In the genomic region with DNA sequence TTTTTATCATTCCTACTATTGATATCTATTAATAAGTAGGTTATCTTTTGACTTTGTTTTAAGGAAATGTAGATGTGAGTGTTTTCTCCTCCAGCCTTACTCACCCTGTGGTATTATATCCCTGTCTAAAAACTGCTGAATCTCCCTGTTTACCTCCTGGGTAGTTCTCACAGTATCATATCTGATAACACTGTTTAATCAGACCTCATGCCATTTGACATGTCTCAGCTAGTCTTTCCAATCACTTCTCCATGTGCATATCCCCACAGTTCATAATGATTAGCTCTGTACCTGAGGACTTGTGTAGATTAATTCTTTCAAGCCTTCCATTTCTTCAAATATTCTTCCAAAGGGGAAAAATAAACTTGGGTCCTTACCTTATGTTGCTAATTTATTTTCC, we compare ENCODE assay signal across 21 cellular contexts. TPM values are rescaled to one million over a fixed set of nuclear protein-coding genes. Genes with fewer than 3 reads are reported as not detected.
DNase-seq lines count a peak whose midpoint lies in the region; ATAC-seq, FAIRE-seq and TF ChIP-seq lines count a peak whose summit lies in the region.
"Had no signal": no experiment of that assay in that cellular context is flagged by ENCODE, and none has a peak within 500 bp of the region (broad histone marks: within the 10 kb centered on the region; RNA-seq: fewer than 3 reads in every experiment).

No MANE protein-coding gene starts in this region.

- TF ChIP-seq EP300 in K562 (IDR thresholded peaks at IDR 0.05; ENCODE audit: low read length), result no peak
- no peak for TF ChIP-seq EP300 in HepG2 (IDR thresholded peaks at IDR 0.05; ENCODE audit: low read depth in 2 of 2, low read length in 2 of 2)
- no peak for TF ChIP-seq EP300 in HepG2 (CRISPR knock-in tag; IDR thresholded peaks at IDR 0.05; ENCODE audit: borderline replicate concordance)

- TF ChIP-seq POLR2A in K562 (conservative IDR thresholded peaks at IDR 0.05) (no peak), HepG2 (IDR thresholded peaks at IDR 0.05; ENCODE audit: insufficient read depth in 1 of 2, low read depth in 2 of 2, low read length in 2 of 2) (no peak)

- intact Hi-C loops in K562 (cut with micrococcal nuclease) (no loop called here), HepG2 (cut with micrococcal nuclease; ENCODE audit: unreplicated experiment) (no loop called here), kidney (cut with DNase I) (no loop called here), Right ventricle myocardium superior (cut with DNase I) (no loop called here)

- H3K27me3 ChIP-seq in K562 (ENCODE audit: control insufficient read depth in 2 of 2, insufficient read depth in 2 of 2, low read length in 2 of 2) (no peaks in the 10 kb centered on the region), HepG2 (ENCODE audit: control insufficient read depth in 1 of 2, insufficient read depth in 2 of 2, low read length in 2 of 2) (no peaks in the 10 kb centered on the region)
- H3K27me3 ChIP-seq: SJSA1 had no signal

- H3K9ac ChIP-seq in K562 (ENCODE audit: insufficient read depth in 1 of 2, low read depth in 2 of 2, low read length in 2 of 2) (no peak overlapping the region), HepG2 (ENCODE audit: insufficient read depth, low read depth, low read length) (no peak overlapping the region), kidney (ENCODE audit: low read length in 2 of 2) (no peak overlapping the region)
- H3K9ac ChIP-seq: KMS-11 had no signal

- H3K4me1 ChIP-seq in K562 (replicated peaks in 1 of 2; ENCODE audit: control insufficient read depth in 2 of 2, insufficient read depth in 2 of 2, low read length in 2 of 2) (peaks cover 12 to 28% of the 10 kb centered on the region in 2 experiments), HepG2 (ENCODE audit: insufficient read depth, low read length) (peaks cover 24% of the 10 kb centered on the region), kidney (ENCODE audit: control insufficient read depth in 1 of 2, insufficient read depth in 1 of 2, low read depth in 1 of 2, low read length in 2 of 2) (no peaks in the 10 kb centered on the region)
- H3K4me1 ChIP-seq: SJSA1 had no signal

- POLR2A ChIA-PET in K562 (lab: Yijun Ruan, JAX), result interaction anchor here (1.2 to 1.6 kb wide), 2 partner anchors 34 to 35 kb away, joined by 3 to 7 read pairs; no protein-coding TSS in a partner anchor
- POLR2A ChIA-PET in HepG2 (lab: Yijun Ruan, JAX), result no interaction called here

- H3K4me3 ChIP-seq in K562 (no peak overlapping the region), HepG2 (replicated peaks in 1 of 3; ENCODE audit: insufficient read depth in 1 of 3, low read depth in 2 of 3, low read length in 3 of 3) (no peak overlapping the region), kidney (ENCODE audit: low read length in 2 of 2) (no peak overlapping the region)
- H3K4me3 ChIP-seq: SJSA1 had no signal

- H2AFZ ChIP-seq in K562 (ENCODE audit: low read depth, low read length) (no peak overlapping the region), HepG2 (ENCODE audit: low read length) (no peak overlapping the region)

- ATAC-seq in K562 (no peak), HepG2 (no peak), Right ventricle myocardium superior (ENCODE audit: poor library complexity) (no peak)
- ATAC-seq: Panc1 had no signal

- FAIRE-seq in K562 (lab: Jason Lieb, UNC) (no peak), HepG2 (lab: Jason Lieb, UNC) (no peak), kidney (lab: Jason Lieb, UNC) (no peak)
- FAIRE-seq: H1 had no signal

- H3K79me2 ChIP-seq in K562 (ENCODE audit: control insufficient read depth, insufficient read depth, low read length) (no peaks in the 10 kb centered on the region), HepG2 (ENCODE audit: insufficient read depth, low read length) (no peaks in the 10 kb centered on the region)

- H3K9me1 ChIP-seq in K562 (ENCODE audit: control insufficient read depth, insufficient read depth, low read length), result no peaks in the 10 kb centered on the region

- H3K9me3 ChIP-seq in K562 (replicated peaks; ENCODE audit: control insufficient read depth, insufficient read depth, low read depth, low read length) (no peaks in the 10 kb centered on the region), HepG2 (ENCODE audit: low read length) (no peaks in the 10 kb centered on the region), kidney (ENCODE audit: control insufficient read depth in 1 of 2, low read length in 2 of 2) (no peaks in the 10 kb centered on the region)
- H3K9me3 ChIP-seq: SJSA1 had no signal

- TF ChIP-seq RAD21 in K562 (CRISPR knock-in tag; conservative IDR thresholded peaks at IDR 0.05 in 1 of 2, IDR thresholded peaks at IDR 0.05 in 1 of 2) (no peak), HepG2 (CRISPR knock-in tag; IDR thresholded peaks at IDR 0.05) (no peak)

- H3K4me2 ChIP-seq in K562 (ENCODE audit: insufficient read depth, low read length) (no peak overlapping the region), HepG2 (ENCODE audit: low read depth, low read length) (no peak overlapping the region)
- H3K4me2 ChIP-seq: KMS-11 had no signal

- H3K27ac ChIP-seq in K562 (ENCODE audit: extremely low read depth, low read depth, low read length) (no peak overlapping the region), HepG2 (ENCODE audit: extremely low read length, insufficient read depth, low read length) (no peak overlapping the region), kidney (ENCODE audit: low read depth in 2 of 2, low read length in 2 of 2) (no peak overlapping the region)
- H3K27ac ChIP-seq: KMS-11, SJSA1 had no signal

- CTCF ChIA-PET in K562 (lab: Yijun Ruan, JAX; ENCODE audit: low intra/inter-chr PET ratio) (no interaction called here), HepG2 (lab: Yijun Ruan, JAX; ENCODE audit: low intra/inter-chr PET ratio, low total read pairs) (no interaction called here)

- H3K36me3 ChIP-seq in K562 (ENCODE audit: control insufficient read depth, insufficient read depth, low read length) (no peaks in the 10 kb centered on the region), HepG2 (replicated peaks in 1 of 2; ENCODE audit: control insufficient read depth in 1 of 2, insufficient read depth in 2 of 2, low read length in 2 of 2) (no peaks in the 10 kb centered on the region), kidney (ENCODE audit: control insufficient read depth in 1 of 2, insufficient read depth in 2 of 2, low read length in 2 of 2) (no peaks in the 10 kb centered on the region)
- H3K36me3 ChIP-seq: SJSA1 had no signal

- BruUV-seq in K562 (replicated peaks; lab: Mats Ljungman, UMichigan) (no TSS peak), HepG2 (replicated peaks; lab: Mats Ljungman, UMichigan) (no TSS peak)

- DNase-seq in NCI-H2171 treated with DMSO at 0.1 percent for 48 hours (lab: John Stamatoyannopoulos, UW) (peak; percentile 69), NCI-H2171 (lab: John Stamatoyannopoulos, UW) (no peak), K562 (ENCODE audit: extremely low read depth in 1 of 4, low spot score in 3 of 4) (no peak), HepG2 (ENCODE audit: low spot score) (peak; percentile 35), kidney (no peak), Right ventricle myocardium superior (no peak), NCI-H1048 (lab: John Stamatoyannopoulos, UW) (no peak)
- DNase-seq in effector CD4-positive, alpha-beta T cell, result no peak
- DNase-seq: 8988T, DMS 273 treated with DMSO at 0.1 percent for 48 hours, DND-41, NCI-H1436 treated with DMSO at 0.1 percent for 48 hours, NCI-H345, NCI-H524 treated with DMSO at 0.1 percent for 48 hours had no signal

- H4K20me1 ChIP-seq in K562 (replicated peaks; ENCODE audit: control insufficient read depth, insufficient read depth, low read length) (no peaks in the 10 kb centered on the region), HepG2 (ENCODE audit: insufficient read depth, low read length) (no peaks in the 10 kb centered on the region)

- no peak for TF ChIP-seq CTCF in K562 (IDR thresholded peaks at IDR 0.05 in 2 of 3, conservative IDR thresholded peaks at IDR 0.05 in 1 of 3; ENCODE audit: insufficient read depth in 2 of 3, low read depth in 1 of 3, low read length in 3 of 3)
- TF ChIP-seq CTCF in HepG2 (CRISPR knock-in tag; IDR thresholded peaks at IDR 0.05), result no peak
- no peak for TF ChIP-seq CTCF in kidney (IDR thresholded peaks at IDR 0.05; ENCODE audit: borderline replicate concordance, extremely low read depth, insufficient read depth)

- in situ Hi-C loops in K562 (cut with MboI), result no loop called here
- in situ Hi-C loops in HepG2 (cut with HindIII; ENCODE audit: extremely low pct_ligation_motif_present, low pct_unique_long_range_greater_than_20kb), result no loop called here

RNA-seq across cellular contexts. Expression of a gene that starts 30.7 kb away (rescaled TPM):
- 0.19 and 2.6 TPM in 2 replicates for total RNA-seq in K562 (2011; cell fraction: chromatin; rRNA removed; ENCODE audit: low replicate concordance)
- 0.13 and 0.50 TPM in 2 replicates for total RNA-seq in K562 (2011; cell fraction: nucleolus; rRNA removed)
- total RNA-seq in K562 (2011; cell fraction: nucleoplasm; rRNA removed), result 0.23 and 1.2 TPM in 2 replicates
- under 0.01 TPM in 1 of 2 replicates, not detected in the other for total RNA-seq in K562 (2014; rRNA removed)
- not detected in 2 replicates for total RNA-seq in K562 (2014; rRNA removed; fragmentation: Illumina TruSeq; extraction: Trizol)
- not detected in 2 replicates for total RNA-seq in K562 (2015; rRNA removed; fragmentation: Illumina TruSeq; extraction: Trizol)
- 0.02 and 0.36 TPM in 2 replicates for total RNA-seq in K562 (2021)
- 0.01 and 0.03 TPM in 2 replicates for polyA plus RNA-seq in K562 (2011; rRNA removed)
- 0.01 TPM in 1 of 2 replicates, not detected in the other for polyA plus RNA-seq in K562 (2011; cell fraction: cytosol; rRNA removed)
- polyA plus RNA-seq in K562 (2011; cell fraction: nucleus; rRNA removed), result 0.08 and 0.55 TPM in 2 replicates
- polyA plus RNA-seq in K562 (2012), result 0.03 and 0.11 TPM in 2 replicates
- not detected in 2 replicates for polyA plus RNA-seq in K562 (2014; fragmentation: Illumina TruSeq; extraction: Trizol)
- polyA plus RNA-seq in K562 (2014; fragmentation: Nextera tagmentation; extraction: Ambion mirVana), result not detected
- polyA plus RNA-seq in K562 (2014; rRNA removed), result 0.01 and 0.05 TPM in 2 replicates
- 0.03 and 0.04 TPM in 2 replicates for polyA minus RNA-seq in K562 (2011; rRNA and poly(A)+ RNA removed)
- not detected in 2 replicates for polyA minus RNA-seq in K562 (2011; cell fraction: cytosol; rRNA and poly(A)+ RNA removed)
- 0.27 TPM in 1 of 2 replicates, not detected in the other for polyA minus RNA-seq in K562 (2011; cell fraction: nucleus; rRNA and poly(A)+ RNA removed)
- not detected in 2 replicates for total RNA-seq in HepG2 (2016; rRNA removed; fragmentation: Illumina TruSeq; extraction: Trizol)
- not detected in 2 replicates for total RNA-seq in HepG2 (2016; cell fraction: cytosol; rRNA removed; fragmentation: Illumina TruSeq; extraction: Trizol; ENCODE audit: low read depth)
- total RNA-seq in HepG2 (2016; cell fraction: insoluble cytoplasmic fraction; rRNA removed; fragmentation: Illumina TruSeq; extraction: Trizol), result not detected in 2 replicates
- not detected in 2 replicates for total RNA-seq in HepG2 (2016; cell fraction: membrane; rRNA removed; fragmentation: Illumina TruSeq; extraction: Trizol)
- total RNA-seq in HepG2 (2016; cell fraction: nucleus; rRNA removed; fragmentation: Illumina TruSeq; extraction: Trizol), result not detected in 2 replicates
- 0.08 and 0.27 TPM in 2 replicates for polyA plus RNA-seq in HepG2 (2011; rRNA removed)
- polyA plus RNA-seq in HepG2 (2011; cell fraction: cytosol; rRNA removed), result 0.04 and 0.06 TPM in 2 replicates
- polyA plus RNA-seq in HepG2 (2011; cell fraction: nucleus; rRNA removed), result 1.3 and 1.5 TPM in 2 replicates
- 0.09 and 0.39 TPM in 2 replicates for polyA plus RNA-seq in HepG2 (2012)
- polyA plus RNA-seq in HepG2 (2016; cell fraction: cytosol; fragmentation: Illumina TruSeq; extraction: Trizol; ENCODE audit: low read depth), result not detected in 2 replicates
- polyA plus RNA-seq in HepG2 (2016; cell fraction: insoluble cytoplasmic fraction; fragmentation: Illumina TruSeq; extraction: Trizol; ENCODE audit: low read depth), result not detected in 2 replicates
- polyA plus RNA-seq in HepG2 (2016; cell fraction: membrane; fragmentation: Illumina TruSeq; extraction: Trizol; ENCODE audit: low read depth), result not detected in 2 replicates
- polyA plus RNA-seq in HepG2 (2016; cell fraction: nucleus; fragmentation: Illumina TruSeq; extraction: Trizol; ENCODE audit: insufficient read depth, low read depth), result not detected in 2 replicates
- 0.02 and 0.16 TPM in 2 replicates for polyA minus RNA-seq in HepG2 (2011; rRNA and poly(A)+ RNA removed; ENCODE audit: low replicate concordance)
- polyA minus RNA-seq in HepG2 (2011; cell fraction: cytosol; rRNA and poly(A)+ RNA removed), result 0.09 and 0.30 TPM in 2 replicates
- 0.39 and 0.62 TPM in 2 replicates for polyA minus RNA-seq in HepG2 (2011; cell fraction: nucleus; rRNA and poly(A)+ RNA removed)
- total RNA-seq in kidney, result 0.28 TPM
- polyA plus RNA-seq in kidney (ENCODE audit: insufficient read depth, low read depth, low replicate concordance), result 0.26 TPM
- total RNA-seq in Right ventricle myocardium superior, result 0.08 TPM
- total RNA-seq: G401, H1, M059J, SJSA1 had no signal
- polyA plus RNA-seq: AG04450 had no signal

RNA-seq across cellular contexts. Expression of a gene that starts 30.9 kb away (rescaled TPM):
- not detected in 2 replicates for total RNA-seq in K562 (2011; cell fraction: chromatin; rRNA removed; ENCODE audit: low replicate concordance)
- not detected in 2 replicates for total RNA-seq in K562 (2011; cell fraction: nucleolus; rRNA removed)
- total RNA-seq in K562 (2011; cell fraction: nucleoplasm; rRNA removed), result not detected in 2 replicates
- total RNA-seq in K562 (2014; rRNA removed) (not detected in 2 replicates), K562 (2014; rRNA removed; fragmentation: Illumina TruSeq; extraction: Trizol) (not detected in 2 replicates), K562 (2015; rRNA removed; fragmentation: Illumina TruSeq; extraction: Trizol) (not detected in 2 replicates), K562 (2021) (not detected in 2 replicates), HepG2 (2016; rRNA removed; fragmentation: Illumina TruSeq; extraction: Trizol) (not detected in 2 replicates), kidney (not detected), Right ventricle myocardium superior (not detected)
- polyA plus RNA-seq in K562 (2011; rRNA removed) (not detected in 2 replicates), K562 (2014; fragmentation: Illumina TruSeq; extraction: Trizol) (not detected in 2 replicates), K562 (2014; fragmentation: Nextera tagmentation; extraction: Ambion mirVana) (not detected), K562 (2014; rRNA removed) (not detected in 2 replicates), HepG2 (2011; rRNA removed) (0.32 and 0.61 TPM in 2 replicates), kidney (ENCODE audit: insufficient read depth, low read depth, low replicate concordance) (0.37 TPM)
- polyA plus RNA-seq in K562 (2011; cell fraction: cytosol; rRNA removed), result not detected in 2 replicates
- not detected in 2 replicates for polyA plus RNA-seq in K562 (2011; cell fraction: nucleus; rRNA removed)
- polyA plus RNA-seq in K562 (2012), result 0.05 TPM in 1 of 2 replicates, not detected in the other
- not detected in 2 replicates for polyA minus RNA-seq in K562 (2011; rRNA and poly(A)+ RNA removed)
- not detected in 2 replicates for polyA minus RNA-seq in K562 (2011; cell fraction: cytosol; rRNA and poly(A)+ RNA removed)
- not detected in 2 replicates for polyA minus RNA-seq in K562 (2011; cell fraction: nucleus; rRNA and poly(A)+ RNA removed)
- total RNA-seq in HepG2 (2016; cell fraction: cytosol; rRNA removed; fragmentation: Illumina TruSeq; extraction: Trizol; ENCODE audit: low read depth), result not detected in 2 replicates
- total RNA-seq in HepG2 (2016; cell fraction: insoluble cytoplasmic fraction; rRNA removed; fragmentation: Illumina TruSeq; extraction: Trizol), result not detected in 2 replicates
- total RNA-seq in HepG2 (2016; cell fraction: membrane; rRNA removed; fragmentation: Illumina TruSeq; extraction: Trizol), result not detected in 2 replicates
- not detected in 2 replicates for total RNA-seq in HepG2 (2016; cell fraction: nucleus; rRNA removed; fragmentation: Illumina TruSeq; extraction: Trizol)
- 0.27 TPM in 2 replicates for polyA plus RNA-seq in HepG2 (2011; cell fraction: cytosol; rRNA removed)
- 0.90 and 1.2 TPM in 2 replicates for polyA plus RNA-seq in HepG2 (2011; cell fraction: nucleus; rRNA removed)
- polyA plus RNA-seq in HepG2 (2012), result 0.12 and 0.71 TPM in 2 replicates
- polyA plus RNA-seq in HepG2 (2016; cell fraction: cytosol; fragmentation: Illumina TruSeq; extraction: Trizol; ENCODE audit: low read depth), result not detected in 2 replicates
- not detected in 2 replicates for polyA plus RNA-seq in HepG2 (2016; cell fraction: insoluble cytoplasmic fraction; fragmentation: Illumina TruSeq; extraction: Trizol; ENCODE audit: low read depth)
- not detected in 2 replicates for polyA plus RNA-seq in HepG2 (2016; cell fraction: membrane; fragmentation: Illumina TruSeq; extraction: Trizol; ENCODE audit: low read depth)
- not detected in 2 replicates for polyA plus RNA-seq in HepG2 (2016; cell fraction: nucleus; fragmentation: Illumina TruSeq; extraction: Trizol; ENCODE audit: insufficient read depth, low read depth)
- 0.32 TPM in 1 of 2 replicates, not detected in the other for polyA minus RNA-seq in HepG2 (2011; rRNA and poly(A)+ RNA removed; ENCODE audit: low replicate concordance)
- not detected in 2 replicates for polyA minus RNA-seq in HepG2 (2011; cell fraction: cytosol; rRNA and poly(A)+ RNA removed)
- 0.37 TPM in 1 of 2 replicates, not detected in the other for polyA minus RNA-seq in HepG2 (2011; cell fraction: nucleus; rRNA and poly(A)+ RNA removed)
- total RNA-seq: G401, H1, SJSA1 had no signal
- polyA plus RNA-seq: AG04450 had no signal

RNA-seq across cellular contexts. Expression of a gene that starts 46.5 kb away (rescaled TPM):
- total RNA-seq in K562 (2011; cell fraction: chromatin; rRNA removed; ENCODE audit: low replicate concordance), result 0.19 and 2.7 TPM in 2 replicates
- total RNA-seq in K562 (2011; cell fraction: nucleolus; rRNA removed), result 0.26 and 1.8 TPM in 2 replicates
- 0.29 and 0.38 TPM in 2 replicates for total RNA-seq in K562 (2011; cell fraction: nucleoplasm; rRNA removed)
- not detected in 2 replicates for total RNA-seq in K562 (2014; rRNA removed)
- total RNA-seq in K562 (2014; rRNA removed; fragmentation: Illumina TruSeq; extraction: Trizol), result not detected in 2 replicates
- not detected in 2 replicates for total RNA-seq in K562 (2015; rRNA removed; fragmentation: Illumina TruSeq; extraction: Trizol)
- total RNA-seq in K562 (2021), result 0.24 TPM in 1 of 2 replicates, not detected in the other
- 0.17 TPM in 1 of 2 replicates, not detected in the other for polyA plus RNA-seq in K562 (2011; rRNA removed)
- polyA plus RNA-seq in K562 (2011; cell fraction: cytosol; rRNA removed), result 0.12 TPM in 1 of 2 replicates, not detected in the other
- 0.28 and 1.5 TPM in 2 replicates for polyA plus RNA-seq in K562 (2011; cell fraction: nucleus; rRNA removed)
- polyA plus RNA-seq in K562 (2012), result 0.14 TPM in 1 of 2 replicates, not detected in the other
- polyA plus RNA-seq in K562 (2014; fragmentation: Illumina TruSeq; extraction: Trizol), result not detected in 2 replicates
- polyA plus RNA-seq in K562 (2014; fragmentation: Nextera tagmentation; extraction: Ambion mirVana), result not detected
- 0.74 TPM in 1 of 2 replicates, not detected in the other for polyA plus RNA-seq in K562 (2014; rRNA removed)
- polyA minus RNA-seq in K562 (2011; rRNA and poly(A)+ RNA removed), result 0.18 TPM in 1 of 2 replicates, not detected in the other
- not detected in 2 replicates for polyA minus RNA-seq in K562 (2011; cell fraction: cytosol; rRNA and poly(A)+ RNA removed)
- polyA minus RNA-seq in K562 (2011; cell fraction: nucleus; rRNA and poly(A)+ RNA removed), result 0.40 TPM in 1 of 2 replicates, not detected in the other
- total RNA-seq in HepG2 (2016; rRNA removed; fragmentation: Illumina TruSeq; extraction: Trizol), result not detected in 2 replicates
- not detected in 2 replicates for total RNA-seq in HepG2 (2016; cell fraction: cytosol; rRNA removed; fragmentation: Illumina TruSeq; extraction: Trizol; ENCODE audit: low read depth)
- not detected in 2 replicates for total RNA-seq in HepG2 (2016; cell fraction: insoluble cytoplasmic fraction; rRNA removed; fragmentation: Illumina TruSeq; extraction: Trizol)
- not detected in 2 replicates for total RNA-seq in HepG2 (2016; cell fraction: membrane; rRNA removed; fragmentation: Illumina TruSeq; extraction: Trizol)
- not detected in 2 replicates for total RNA-seq in HepG2 (2016; cell fraction: nucleus; rRNA removed; fragmentation: Illumina TruSeq; extraction: Trizol)
- 0.10 TPM in 1 of 2 replicates, not detected in the other for polyA plus RNA-seq in HepG2 (2011; rRNA removed)
- 0.03 and 0.07 TPM in 2 replicates for polyA plus RNA-seq in HepG2 (2011; cell fraction: cytosol; rRNA removed)
- 0.14 TPM in 1 of 2 replicates, not detected in the other for polyA plus RNA-seq in HepG2 (2011; cell fraction: nucleus; rRNA removed)
- polyA plus RNA-seq in HepG2 (2012), result 0.19 TPM in 1 of 2 replicates, not detected in the other
- polyA plus RNA-seq in HepG2 (2016; cell fraction: cytosol; fragmentation: Illumina TruSeq; extraction: Trizol; ENCODE audit: low read depth), result not detected in 2 replicates
- not detected in 2 replicates for polyA plus RNA-seq in HepG2 (2016; cell fraction: insoluble cytoplasmic fraction; fragmentation: Illumina TruSeq; extraction: Trizol; ENCODE audit: low read depth)
- not detected in 2 replicates for polyA plus RNA-seq in HepG2 (2016; cell fraction: membrane; fragmentation: Illumina TruSeq; extraction: Trizol; ENCODE audit: low read depth)
- not detected in 2 replicates for polyA plus RNA-seq in HepG2 (2016; cell fraction: nucleus; fragmentation: Illumina TruSeq; extraction: Trizol; ENCODE audit: insufficient read depth, low read depth)
- 0.14 TPM in 2 replicates for polyA minus RNA-seq in HepG2 (2011; rRNA and poly(A)+ RNA removed; ENCODE audit: low replicate concordance)
- polyA minus RNA-seq in HepG2 (2011; cell fraction: cytosol; rRNA and poly(A)+ RNA removed), result not detected in 2 replicates
- polyA minus RNA-seq in HepG2 (2011; cell fraction: nucleus; rRNA and poly(A)+ RNA removed), result not detected in 2 replicates
- 1.4 TPM for total RNA-seq in kidney
- 0.52 TPM for polyA plus RNA-seq in kidney (ENCODE audit: insufficient read depth, low read depth, low replicate concordance)
- total RNA-seq in Right ventricle myocardium superior, result 0.56 TPM
- total RNA-seq: G401, H1, M059J, SJSA1 had no signal
- polyA plus RNA-seq: AG04450 had no signal

RNA-seq across cellular contexts. Expression of a gene that starts 46.6 kb away (rescaled TPM):
- total RNA-seq in K562 (2011; cell fraction: chromatin; rRNA removed; ENCODE audit: low replicate concordance), result 1.0 TPM in 1 of 2 replicates, not detected in the other
- total RNA-seq in K562 (2011; cell fraction: nucleolus; rRNA removed), result 0.39 and 0.50 TPM in 2 replicates
- 0.38 TPM in 1 of 2 replicates, not detected in the other for total RNA-seq in K562 (2011; cell fraction: nucleoplasm; rRNA removed)
- total RNA-seq in K562 (2014; rRNA removed), result not detected in 2 replicates
- not detected in 2 replicates for total RNA-seq in K562 (2014; rRNA removed; fragmentation: Illumina TruSeq; extraction: Trizol)
- total RNA-seq in K562 (2015; rRNA removed; fragmentation: Illumina TruSeq; extraction: Trizol), result not detected in 2 replicates
- total RNA-seq in K562 (2021), result 0.22 TPM in 2 replicates
- 0.01 TPM in 1 of 2 replicates, not detected in the other for polyA plus RNA-seq in K562 (2011; rRNA removed)
- polyA plus RNA-seq in K562 (2011; cell fraction: cytosol; rRNA removed), result 0.03 TPM in 1 of 2 replicates, not detected in the other
- polyA plus RNA-seq in K562 (2011; cell fraction: nucleus; rRNA removed), result 0.04 and 0.73 TPM in 2 replicates
- polyA plus RNA-seq in K562 (2012), result 0.29 and 0.79 TPM in 2 replicates
- polyA plus RNA-seq in K562 (2014; fragmentation: Illumina TruSeq; extraction: Trizol), result not detected in 2 replicates
- polyA plus RNA-seq in K562 (2014; fragmentation: Nextera tagmentation; extraction: Ambion mirVana), result under 1 TPM in 1 of 2 experiments, not detected in 1; 0.01 TPM
- polyA plus RNA-seq in K562 (2014; rRNA removed), result not detected in 2 replicates
- not detected in 2 replicates for polyA minus RNA-seq in K562 (2011; rRNA and poly(A)+ RNA removed)
- not detected in 2 replicates for polyA minus RNA-seq in K562 (2011; cell fraction: cytosol; rRNA and poly(A)+ RNA removed)
- polyA minus RNA-seq in K562 (2011; cell fraction: nucleus; rRNA and poly(A)+ RNA removed), result not detected in 2 replicates
- not detected in 2 replicates for total RNA-seq in HepG2 (2016; rRNA removed; fragmentation: Illumina TruSeq; extraction: Trizol)
- not detected in 2 replicates for total RNA-seq in HepG2 (2016; cell fraction: cytosol; rRNA removed; fragmentation: Illumina TruSeq; extraction: Trizol; ENCODE audit: low read depth)
- not detected in 2 replicates for total RNA-seq in HepG2 (2016; cell fraction: insoluble cytoplasmic fraction; rRNA removed; fragmentation: Illumina TruSeq; extraction: Trizol)
- total RNA-seq in HepG2 (2016; cell fraction: membrane; rRNA removed; fragmentation: Illumina TruSeq; extraction: Trizol), result not detected in 2 replicates
- total RNA-seq in HepG2 (2016; cell fraction: nucleus; rRNA removed; fragmentation: Illumina TruSeq; extraction: Trizol), result not detected in 2 replicates
- polyA plus RNA-seq in HepG2 (2011; rRNA removed), result 0.03 TPM in 1 of 2 replicates, not detected in the other
- not detected in 2 replicates for polyA plus RNA-seq in HepG2 (2011; cell fraction: cytosol; rRNA removed)
- 0.03 TPM in 1 of 2 replicates, not detected in the other for polyA plus RNA-seq in HepG2 (2011; cell fraction: nucleus; rRNA removed)
- 0.28 and 0.65 TPM in 2 replicates for polyA plus RNA-seq in HepG2 (2012)
- not detected in 2 replicates for polyA plus RNA-seq in HepG2 (2016; cell fraction: cytosol; fragmentation: Illumina TruSeq; extraction: Trizol; ENCODE audit: low read depth)
- polyA plus RNA-seq in HepG2 (2016; cell fraction: insoluble cytoplasmic fraction; fragmentation: Illumina TruSeq; extraction: Trizol; ENCODE audit: low read depth), result 0.13 TPM in 1 of 2 replicates, not detected in the other
- polyA plus RNA-seq in HepG2 (2016; cell fraction: membrane; fragmentation: Illumina TruSeq; extraction: Trizol; ENCODE audit: low read depth), result not detected in 2 replicates
- polyA plus RNA-seq in HepG2 (2016; cell fraction: nucleus; fragmentation: Illumina TruSeq; extraction: Trizol; ENCODE audit: insufficient read depth, low read depth), result not detected in 2 replicates
- polyA minus RNA-seq in HepG2 (2011; rRNA and poly(A)+ RNA removed; ENCODE audit: low replicate concordance), result 0.47 TPM in 1 of 2 replicates, not detected in the other
- polyA minus RNA-seq in HepG2 (2011; cell fraction: cytosol; rRNA and poly(A)+ RNA removed), result not detected in 2 replicates
- polyA minus RNA-seq in HepG2 (2011; cell fraction: nucleus; rRNA and poly(A)+ RNA removed), result not detected in 2 replicates
- total RNA-seq in kidney, result 1.6 TPM
- polyA plus RNA-seq in kidney (ENCODE audit: insufficient read depth, low read depth, low replicate concordance), result 0.26 TPM
- total RNA-seq in Right ventricle myocardium superior, result 1.2 TPM
- total RNA-seq: G401, M059J, SJSA1 had no signal
- polyA plus RNA-seq: AG04450 had no signal

Comparison
In these comparisons a context has a peak if more than half of its experiments do, and no peak if none do; other contexts are left out.
1. DNase-seq: peak in NCI-H2171 treated with DMSO at 0.1 percent for 48 hours (single experiment) and HepG2 (single experiment); none in NCI-H2171 (single experiment), K562 (0 of 4), kidney (single experiment), Right ventricle myocardium superior (single experiment), NCI-H1048 (single experiment) and effector CD4-positive, alpha-beta T cell (single experiment).